In genomic region chr3:60932170-60932569, GRCh38 we compare ENCODE assay signal across 21 cellular contexts.
DNase-seq lines count a peak whose midpoint lies in the region; ATAC-seq, FAIRE-seq and TF ChIP-seq lines count a peak whose summit lies in the region.
"Had no signal": no experiment of that assay in that cellular context is flagged by ENCODE, and none has a peak within 500 bp of the region (broad histone marks: within the 10 kb centered on the region; RNA-seq: fewer than 3 reads in every experiment).

No MANE protein-coding gene starts in this region.

- FAIRE-seq in GM12892 (lab: Jason Lieb, UNC): peak; percentile 5
- FAIRE-seq: A204.1, GM19239, HTR-8/SVneo, K562 had no signal

- H3K9me3 Mint-ChIP-seq in activated T-helper 17 cell treated with anti-CD3 and anti-CD28 coated beads, Interleukin-2, amount 50 U/mL, for 72 hours: peaks cover 10% of the 10 kb centered on the region
- H3K9me3 Mint-ChIP-seq: HFFc6 had no signal

- peak overlapping the region; percentile 24 for H3K18ac ChIP-seq in mesendoderm (ENCODE audit: low read length)

- H3K4me1 Mint-ChIP-seq in activated T-helper 17 cell treated with anti-CD3 and anti-CD28 coated beads, Interleukin-2, amount 50 U/mL, for 72 hours: no peaks in the 10 kb centered on the region
- H3K4me1 Mint-ChIP-seq: CD4-positive, CD25-positive, alpha-beta regulatory T cell; CD8-positive, alpha-beta memory T cell had no signal

- H3K27me3 ChIP-seq in DND-41 (ENCODE audit: insufficient read depth, low read length, poor library complexity) (no peaks in the 10 kb centered on the region), Loucy (ENCODE audit: insufficient read depth, low read length, poor library complexity, severe bottlenecking) (no peaks in the 10 kb centered on the region), mesendoderm (ENCODE audit: insufficient read depth, low read length, poor library complexity) (no peaks in the 10 kb centered on the region)
- H3K27me3 ChIP-seq: BE2C had no signal

- H3K9me2 ChIP-seq in Loucy (replicated peaks; ENCODE audit: low read depth, low read length): no peaks in the 10 kb centered on the region

- H3K4ac ChIP-seq in mesendoderm (ENCODE audit: low read depth, low read length): no peak overlapping the region

- TF ChIP-seq CTCF in DND-41 (IDR thresholded peaks at IDR 0.05; ENCODE audit: borderline replicate concordance, extremely low read depth, low read length, poor library complexity, severe bottlenecking) (no peak), Loucy (conservative IDR thresholded peaks at IDR 0.05; ENCODE audit: low read length) (no peak)

- H3K9me3 ChIP-seq in DND-41 (ENCODE audit: insufficient read depth, low read length, severe bottlenecking) (no peaks in the 10 kb centered on the region), Loucy (ENCODE audit: insufficient read depth, low read depth, low read length) (no peaks in the 10 kb centered on the region)
- H3K9me3 ChIP-seq: BE2C, HAP-1 had no signal

- no peak overlapping the region for H4K8ac ChIP-seq in mesendoderm (ENCODE audit: low read depth, low read length)

- H3K36me3 Mint-ChIP-seq in activated T-helper 17 cell treated with anti-CD3 and anti-CD28 coated beads, Interleukin-2, amount 50 U/mL, for 72 hours (ENCODE audit: low read depth): no peaks in the 10 kb centered on the region
- H3K36me3 Mint-ChIP-seq: CD4-positive, CD25-positive, alpha-beta regulatory T cell; CD8-positive, alpha-beta memory T cell had no signal

- no peaks in the 10 kb centered on the region for H3K79me2 ChIP-seq in DND-41 (ENCODE audit: insufficient read depth, low read length)
- H3K79me2 ChIP-seq in Loucy (ENCODE audit: insufficient read depth, low read length): no peaks in the 10 kb centered on the region
- H3K79me2 ChIP-seq in mesendoderm (ENCODE audit: control insufficient read depth, insufficient read depth, low read length): no peaks in the 10 kb centered on the region

- no peaks in the 10 kb centered on the region for H3K36me3 ChIP-seq in DND-41 (ENCODE audit: insufficient read depth, low read length)
- no peaks in the 10 kb centered on the region for H3K36me3 ChIP-seq in Loucy (ENCODE audit: insufficient read depth, low read length)
- no peaks in the 10 kb centered on the region for H3K36me3 ChIP-seq in mesendoderm (ENCODE audit: control insufficient read depth, insufficient read depth, low read length)
- H3K36me3 ChIP-seq: BE2C, HAP-1 had no signal

- no peak overlapping the region for H3K27ac Mint-ChIP-seq in activated T-helper 17 cell treated with anti-CD3 and anti-CD28 coated beads, Interleukin-2, amount 50 U/mL, for 72 hours
- H3K27ac Mint-ChIP-seq: CD8-positive, alpha-beta memory T cell; HFFc6 had no signal

- H2AFZ ChIP-seq in DND-41 (ENCODE audit: low read depth, low read length) (no peak overlapping the region), Loucy (ENCODE audit: low read length) (peak overlapping the region; percentile 11; the same call in 1 of the 2 replicates)
- H2AFZ ChIP-seq: GM23248 had no signal

- H3K4me2 ChIP-seq in DND-41 (ENCODE audit: insufficient read depth, low read length) (peak overlapping the region; percentile 19; the same call in 1 of the 2 replicates), Loucy (ENCODE audit: low read depth, low read length, poor library complexity, severe bottlenecking) (peak overlapping the region; percentile 56), mesendoderm (ENCODE audit: low read length) (no peak overlapping the region)

- no peak for TF ChIP-seq POLR2A in GM12892 (IDR thresholded peaks at IDR 0.05; ENCODE audit: low read depth, low read length)

- H3K79me1 ChIP-seq in mesendoderm (ENCODE audit: low read length): no peaks in the 10 kb centered on the region

- H3K27me3 Mint-ChIP-seq in activated T-helper 17 cell treated with anti-CD3 and anti-CD28 coated beads, Interleukin-2, amount 50 U/mL, for 72 hours: no peaks in the 10 kb centered on the region
- H3K27me3 Mint-ChIP-seq: CD8-positive, alpha-beta memory T cell had no signal

- no peaks in the 10 kb centered on the region for H3F3A ChIP-seq in Loucy (ENCODE audit: low read depth)

- H3K4me3 Mint-ChIP-seq in activated T-helper 17 cell treated with anti-CD3 and anti-CD28 coated beads, Interleukin-2, amount 50 U/mL, for 72 hours: no peak overlapping the region
- H3K4me3 Mint-ChIP-seq: CD4-positive, CD25-positive, alpha-beta regulatory T cell; CD8-positive, alpha-beta memory T cell; HFFc6 had no signal

- H3K4me1 ChIP-seq in DND-41 (ENCODE audit: insufficient read depth, low read length) (peaks cover 18% of the 10 kb centered on the region), Loucy (ENCODE audit: insufficient read depth, low read length, poor library complexity, severe bottlenecking) (peaks cover 25% of the 10 kb centered on the region), mesendoderm (ENCODE audit: control insufficient read depth, low read depth, low read length) (peaks cover 4% of the 10 kb centered on the region)
- H3K4me1 ChIP-seq: BE2C, HAP-1 had no signal

- H3K9ac ChIP-seq in DND-41 (ENCODE audit: low read depth, low read length) (no peak overlapping the region), Loucy (ENCODE audit: low read depth, low read length, poor library complexity, severe bottlenecking) (peak overlapping the region; percentile 17), mesendoderm (ENCODE audit: low read length) (no peak overlapping the region)
- H3K9ac ChIP-seq: GM23248 had no signal

- WGBS in mesendoderm (ENCODE audit: extremely low coverage, insufficient coverage, low lambda C conversion rate): no CpG with 5 or more reads among the region's 2 CpGs

- ATAC-seq in DND-41 (ENCODE audit: insufficient read depth, low read depth): peak; percentile 29
- no peak for ATAC-seq in GM21367 (IDR thresholded peaks at IDR 0.05; ENCODE audit: unreplicated experiment)
- no peak for ATAC-seq in activated T-helper 17 cell treated with anti-CD3 and anti-CD28 coated beads, Interleukin-2, amount 50 U/mL, for 72 hours (replicated peaks)
- ATAC-seq: K562 had no signal

- H3K56ac ChIP-seq in mesendoderm (ENCODE audit: low read length): no peak overlapping the region

- H4K5ac ChIP-seq in mesendoderm (ENCODE audit: low read length): no peak overlapping the region

- H2BK120ac ChIP-seq in mesendoderm (ENCODE audit: low read depth, low read length): no peak overlapping the region

- H2BK5ac ChIP-seq in mesendoderm (ENCODE audit: low read length): no peak overlapping the region

- H2AK5ac ChIP-seq in mesendoderm (ENCODE audit: low read length): no peak overlapping the region

- H3K23ac ChIP-seq in mesendoderm (ENCODE audit: low read length): no peak overlapping the region

- H4K20me1 ChIP-seq in DND-41 (ENCODE audit: insufficient read depth, low read length) (no peaks in the 10 kb centered on the region), Loucy (ENCODE audit: insufficient read depth, low read length, poor library complexity, severe bottlenecking) (no peaks in the 10 kb centered on the region)

- H2BK15ac ChIP-seq in mesendoderm (replicated peaks; ENCODE audit: low read depth): no peak overlapping the region

- peak overlapping the region; percentile 49 for H3K27ac ChIP-seq in DND-41 (ENCODE audit: low read length)
- no peak overlapping the region for H3K27ac ChIP-seq in mesendoderm (ENCODE audit: low read depth, low read length)
- H3K27ac ChIP-seq: GM23248 had no signal

- DNase-seq in DND-41 (no peak), GM12892 (ENCODE audit: insufficient read length) (no peak), mesendoderm (peak; percentile 69)
- DNase-seq: ACHN; BE2C; C1 segment of cervical spinal cord; CD8-positive, alpha-beta memory T cell; COR-L47; DMS 273 treated with DMSO at 0.1 percent for 48 hours; IMR-90 had no signal

- no peak overlapping the region for H3K4me3 ChIP-seq in DND-41 (ENCODE audit: low read depth in 1 of 2, low read length in 2 of 2)
- H3K4me3 ChIP-seq in Loucy (ENCODE audit: low read length, poor library complexity, severe bottlenecking): peak overlapping the region; percentile 14
- H3K4me3 ChIP-seq in mesendoderm (ENCODE audit: low read length): no peak overlapping the region
- H3K4me3 ChIP-seq: GM23248, HAP-1, K562 had no signal
